ENCODE assay signal across 8 cellular contexts in genomic region chr1:23567629-23567995, GRCh38. TPM values are rescaled to one million over a fixed set of nuclear protein-coding genes. Genes with fewer than 3 reads are reported as not detected.
DNase-seq lines count a peak whose midpoint lies in the region; FAIRE-seq and TF ChIP-seq lines count a peak whose summit lies in the region.

No MANE protein-coding gene starts in this region.

- H4K20me1 ChIP-seq in endothelial cell of umbilical vein (replicated peaks; ENCODE audit: control insufficient read depth, extremely low read depth, insufficient read depth, low read length), result no peaks in the 10 kb centered on the region

- H3K27me3 Mint-ChIP-seq in nephron progenitor cell (ENCODE audit: low read depth, poor library complexity), result peaks cover 3% of the 10 kb centered on the region

- H3K27ac Mint-ChIP-seq in nephron progenitor cell, result peak overlapping the region; percentile 100

- no peaks in the 10 kb centered on the region for H3K9me3 Mint-ChIP-seq in nephron progenitor cell

- TF ChIP-seq POLR2A in endothelial cell of umbilical vein (IDR thresholded peaks at IDR 0.05; ENCODE audit: low read depth, low read length), result no peak

- no peaks in the 10 kb centered on the region for H3K79me2 ChIP-seq in ACC112 (ENCODE audit: control insufficient read depth, insufficient read depth, low read length, unreplicated experiment)
- H3K79me2 ChIP-seq in endothelial cell of umbilical vein (ENCODE audit: control insufficient read depth, insufficient read depth, low read length), result no peaks in the 10 kb centered on the region

- peak overlapping the region; percentile 41 for H3K9ac ChIP-seq in HUES64 (ENCODE audit: low read depth, low read length)
- peak overlapping the region; percentile 29 for H3K9ac ChIP-seq in endothelial cell of umbilical vein (replicated peaks; ENCODE audit: extremely low read depth, insufficient read depth, low read length)

- no TSS peak for BruUV-seq in endothelial cell of umbilical vein (replicated peaks; lab: Mats Ljungman, UMichigan)

- H3K36me3 ChIP-seq in ACC112 (ENCODE audit: insufficient read depth, low read length) (no peaks in the 10 kb centered on the region), HUES64 (ENCODE audit: insufficient read depth, low read length) (no peaks in the 10 kb centered on the region), endothelial cell of umbilical vein (ENCODE audit: control insufficient read depth in 2 of 2, extremely low read depth in 1 of 2, insufficient read depth in 2 of 2, low read length in 2 of 2) (no peaks in the 10 kb centered on the region)

- H3K27ac ChIP-seq in ACC112 (ENCODE audit: low read depth, low read length), result no peak overlapping the region
- H3K27ac ChIP-seq in HUES64 (ENCODE audit: low read depth, low read length), result peak overlapping the region; percentile 13; the same call in 1 of the 2 replicates
- H3K27ac ChIP-seq in endothelial cell of umbilical vein (ENCODE audit: insufficient read depth, low read depth, low read length), result no peak overlapping the region

- CTCF ChIA-PET in endothelial cell of umbilical vein (lab: Charles Lee), result interaction anchor here (0.8 to 2.8 kb wide), 6 partner anchors 10 to 70 kb away, joined by 3 to 19 read pairs (median 6); no protein-coding TSS in a partner anchor

- no peaks in the 10 kb centered on the region for H3K9me1 ChIP-seq in endothelial cell of umbilical vein (replicated peaks; ENCODE audit: control insufficient read depth, extremely low read depth, insufficient read depth, low read length)

- no peak overlapping the region for H2AFZ ChIP-seq in ACC112 (ENCODE audit: low read length, unreplicated experiment)
- H2AFZ ChIP-seq in endothelial cell of umbilical vein (ENCODE audit: low read depth, low read length), result peak overlapping the region; percentile 68

- H3K4me3 ChIP-seq in ACC112 (ENCODE audit: low read depth, low read length) (peak overlapping the region; percentile 78), HUES64 (ENCODE audit: low read length) (peak overlapping the region; percentile 36), endothelial cell of umbilical vein (replicated peaks in 1 of 3; ENCODE audit: insufficient read depth in 1 of 3, low read depth in 1 of 3, low read length in 3 of 3) (peak overlapping the region in 1 of 3 experiments; percentile 44)

- H3K27me3 ChIP-seq in ACC112 (ENCODE audit: insufficient read depth, low read length) (no peaks in the 10 kb centered on the region), HUES64 (ENCODE audit: insufficient read depth, low read length) (peaks cover 8% of the 10 kb centered on the region; the same call in 1 of the 2 replicates), endothelial cell of umbilical vein (ENCODE audit: control insufficient read depth in 2 of 2, insufficient read depth in 2 of 2, low read length in 2 of 2) (no peaks in the 10 kb centered on the region)

- H3K36me3 Mint-ChIP-seq in nephron progenitor cell (ENCODE audit: low read depth), result no peaks in the 10 kb centered on the region

- POLR2A ChIA-PET in endothelial cell of umbilical vein (lab: Charles Lee), result interaction anchor here (1.7 kb wide), 1 partner anchor 13 kb away, joined by 5 read pairs; no protein-coding TSS in a partner anchor

- peaks cover 78% of the 10 kb centered on the region for H3K4me1 Mint-ChIP-seq in nephron progenitor cell

- WGBS in HUES64, result 67% methylated on average over 15 of the region's 15 CpGs

- dilution Hi-C loops in endothelial cell of umbilical vein (cut with MboI; ENCODE audit: extremely low pct_ligation_motif_present, low sequenced_read_pairs), result no loop called here

- no peaks in the 10 kb centered on the region for H3K9me3 ChIP-seq in HUES64 (ENCODE audit: insufficient read depth, low read depth, low read length)
- no peaks in the 10 kb centered on the region for H3K9me3 ChIP-seq in endothelial cell of umbilical vein (replicated peaks; ENCODE audit: control insufficient read depth, insufficient read depth, low read length)

- DNase-seq in endothelial cell of umbilical vein (ENCODE audit: low read depth, low spot score) (no peak), nephron progenitor cell (no peak), COLO668 (lab: John Stamatoyannopoulos, UW; ENCODE audit: unreplicated experiment) (no peak), NCI-H524 treated with DMSO at 0.1 percent for 48 hours (lab: John Stamatoyannopoulos, UW) (no peak), nucleus accumbens (lab: John Stamatoyannopoulos, UW) (no peak)
- DNase-seq in activated CD4-positive, alpha-beta T cell treated with anti-CD3 and anti-CD28 coated beads, Interleukin-2, amount 50 U/mL, for 1 hour, result no peak

- H3K4me3 Mint-ChIP-seq in nephron progenitor cell, result peak overlapping the region; percentile 73

- no peak for FAIRE-seq in endothelial cell of umbilical vein (lab: Jason Lieb, UNC)

- intact Hi-C loops in endothelial cell of umbilical vein (cut with micrococcal nuclease), result no loop called here

- H3K4me2 ChIP-seq in endothelial cell of umbilical vein (ENCODE audit: insufficient read depth, low read length), result no peak overlapping the region

- TF ChIP-seq CTCF in endothelial cell of umbilical vein (IDR thresholded peaks at IDR 0.05; ENCODE audit: extremely low read depth in 1 of 2, insufficient read depth in 1 of 2, low read depth in 1 of 2, low read length in 2 of 2), result no peak
- no peak for TF ChIP-seq CTCF in nephron progenitor cell (IDR thresholded peaks at IDR 0.05)

- peaks cover 17% of the 10 kb centered on the region for H3K4me1 ChIP-seq in ACC112 (ENCODE audit: control insufficient read depth, insufficient read depth, low read length, unreplicated experiment)
- peaks cover 31% of the 10 kb centered on the region for H3K4me1 ChIP-seq in HUES64 (ENCODE audit: insufficient read depth, low read length)
- peaks cover 12% of the 10 kb centered on the region for H3K4me1 ChIP-seq in endothelial cell of umbilical vein (ENCODE audit: control insufficient read depth, extremely low read depth, insufficient read depth, low read length)

TF ChIP-seq in endothelial cell of umbilical vein, 7 proteins besides CTCF, POLR2A, EP300 and RAD21:
- TF ChIP-seq MAX (IDR thresholded peaks at IDR 0.05; ENCODE audit: insufficient read depth, insufficient read length), result no peak
- no peak for TF ChIP-seq POLR2AphosphoS5 (IDR thresholded peaks at IDR 0.05; ENCODE audit: insufficient read depth, low read depth, low read length)
- TF ChIP-seq MYC (IDR thresholded peaks at IDR 0.05; ENCODE audit: low read depth, low read length), result no peak
- no peak for TF ChIP-seq EZH2 (IDR thresholded peaks at IDR 0.05; ENCODE audit: borderline replicate concordance, low read depth, low read length, severe bottlenecking)
- no peak for TF ChIP-seq GATA2 (IDR thresholded peaks at IDR 0.05; ENCODE audit: insufficient read depth, insufficient read length, low read depth, low read length)
- no peak for TF ChIP-seq FOS (IDR thresholded peaks at IDR 0.05; ENCODE audit: borderline replicate concordance, insufficient read depth, low read length)
- no peak for TF ChIP-seq JUN (IDR thresholded peaks at IDR 0.05; ENCODE audit: borderline replicate concordance, insufficient read depth, insufficient read length, low read depth)

RNA-seq across cellular contexts. Expression of gene ID3, which starts 8.3 kb away (rescaled TPM):
- 311 TPM for polyA plus RNA-seq in HUES64 (2013, experiment 1 of 2)
- 399 TPM for polyA plus RNA-seq in HUES64 (2013, experiment 2 of 2)
- 277 and 310 TPM in 2 replicates for total RNA-seq in endothelial cell of umbilical vein
- 783 and 971 TPM in 2 replicates for polyA plus RNA-seq in endothelial cell of umbilical vein
- polyA plus RNA-seq in endothelial cell of umbilical vein (2011; cell fraction: cytosol; rRNA removed), result 696 and 743 TPM in 2 replicates
- 934 and 1,004 TPM in 2 replicates for polyA plus RNA-seq in endothelial cell of umbilical vein (2011; cell fraction: nucleus; rRNA removed)
- 264 and 295 TPM in 2 replicates for polyA plus RNA-seq in endothelial cell of umbilical vein (2012)
- 160 and 202 TPM in 2 replicates for polyA minus RNA-seq in endothelial cell of umbilical vein
- polyA minus RNA-seq in endothelial cell of umbilical vein (2011; cell fraction: cytosol; rRNA and poly(A)+ RNA removed), result 421 TPM
- polyA minus RNA-seq in endothelial cell of umbilical vein (2011; cell fraction: nucleus; rRNA and poly(A)+ RNA removed), result 377 and 561 TPM in 2 replicates

RNA-seq across cellular contexts. Expression of gene E2F2, which starts 36.6 kb away (rescaled TPM):
- polyA plus RNA-seq in HUES64 (2013, experiment 1 of 2), result 3.0 TPM
- 4.2 TPM for polyA plus RNA-seq in HUES64 (2013, experiment 2 of 2)
- total RNA-seq in endothelial cell of umbilical vein, result 5.0 and 5.6 TPM in 2 replicates
- 0.83 and 1.1 TPM in 2 replicates for polyA plus RNA-seq in endothelial cell of umbilical vein
- polyA plus RNA-seq in endothelial cell of umbilical vein (2011; cell fraction: cytosol; rRNA removed), result 0.95 and 1.2 TPM in 2 replicates
- polyA plus RNA-seq in endothelial cell of umbilical vein (2011; cell fraction: nucleus; rRNA removed), result 1.9 and 2.0 TPM in 2 replicates
- polyA plus RNA-seq in endothelial cell of umbilical vein (2012), result 1.1 and 1.6 TPM in 2 replicates
- 1.5 and 1.9 TPM in 2 replicates for polyA minus RNA-seq in endothelial cell of umbilical vein
- polyA minus RNA-seq in endothelial cell of umbilical vein (2011; cell fraction: cytosol; rRNA and poly(A)+ RNA removed), result 11.7 TPM
- 1.6 and 2.9 TPM in 2 replicates for polyA minus RNA-seq in endothelial cell of umbilical vein (2011; cell fraction: nucleus; rRNA and poly(A)+ RNA removed)
